In the genomic region with DNA sequence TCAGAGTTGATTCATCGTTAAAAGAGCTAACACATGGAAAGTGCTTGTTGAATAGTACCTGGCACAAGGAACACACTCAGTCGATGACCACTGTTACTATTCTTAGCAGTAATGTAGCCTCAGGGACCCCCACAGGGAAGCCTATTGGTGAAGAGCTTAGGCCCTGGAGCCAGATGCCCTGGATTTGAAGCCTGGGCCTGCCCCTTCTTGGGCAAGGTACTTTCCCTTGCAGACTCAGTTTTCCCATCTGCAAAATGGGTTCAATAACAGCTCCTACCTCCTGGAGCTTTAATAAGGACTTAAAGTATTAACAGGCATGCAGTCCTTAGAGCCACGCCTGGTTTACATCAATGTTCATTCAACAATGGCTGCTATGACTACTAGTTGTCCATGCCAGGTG, we compare ENCODE assay signal across 15 cellular contexts.
A peak's percentile ranks its signal among the peaks of the same experiment; 100 is the strongest.
DNase-seq lines count a peak whose midpoint lies in the region; FAIRE-seq and TF ChIP-seq lines count a peak whose summit lies in the region.
"Had no signal": no experiment of that assay in that cellular context is flagged by ENCODE, and none has a peak within 500 bp of the region (broad histone marks: within the 10 kb centered on the region; RNA-seq: fewer than 3 reads in every experiment).

No MANE protein-coding gene starts in this region.

- H3K9ac ChIP-seq in SK-N-MC (ENCODE audit: insufficient read length) = no peak overlapping the region
- no peak overlapping the region for H3K9ac ChIP-seq in H1 (replicated peaks in 1 of 4; ENCODE audit: extremely low read depth in 1 of 4, low read depth in 3 of 4, low read length in 3 of 4)

- H2BK20ac ChIP-seq in H1 (ENCODE audit: low read length) = no peak overlapping the region

- CTCF ChIA-PET in A673 (lab: Charles Lee) = interaction anchor here (1.3 kb wide), 1 partner anchor 439 kb away, joined by 6 read pairs; no protein-coding TSS in a partner anchor
- CTCF ChIA-PET in H1 (lab: Charles Lee; ENCODE audit: partially characterized antibody) = interaction anchor here (0.8 to 1.1 kb wide), 4 partner anchors 9 to 138 kb away, joined by 3 to 5 read pairs (median 3); no protein-coding TSS in a partner anchor

- no peak overlapping the region for H2BK120ac ChIP-seq in H1 (replicated peaks; ENCODE audit: low read depth, low read length)

- no peak overlapping the region for H3K23ac ChIP-seq in H1 (ENCODE audit: insufficient read length)

- BruUV-seq in A673 (replicated peaks; lab: Mats Ljungman, UMichigan) = no TSS peak

- no peak overlapping the region for H3K56ac ChIP-seq in H1 (replicated peaks; ENCODE audit: insufficient read length, low read depth, low read length)

- H3K18ac ChIP-seq in H1 (ENCODE audit: extremely low read depth, low read length) = no peak overlapping the region

- FAIRE-seq in H1 (lab: Jason Lieb, UNC) = no peak
- FAIRE-seq: A204.1, D721Med, GM18507 had no signal

- 0 out of 2 replicates have a peak overlapping the region, but pooled peaks have one; percentile 18 for H2BK12ac ChIP-seq in H1 (ENCODE audit: low read depth, low read length)

- H3K4me3 ChIP-seq in A673 (ENCODE audit: low read depth, low read length, poor library complexity, severe bottlenecking) (no peak overlapping the region), SK-N-MC (no peak overlapping the region), H1 (ENCODE audit: extremely low read depth in 1 of 4, insufficient read depth in 2 of 4, low read depth in 3 of 4, low read length in 4 of 4) (no peak overlapping the region), sigmoid colon (no peak overlapping the region)

- H3K36me3 ChIP-seq in A673 (ENCODE audit: insufficient read depth, low read length, poor library complexity, severe bottlenecking) (no peaks in the 10 kb centered on the region), SK-N-MC (ENCODE audit: insufficient read depth, low read length) (no peaks in the 10 kb centered on the region), H1 (ENCODE audit: control insufficient read depth in 2 of 4, insufficient read depth in 4 of 4, low read length in 3 of 4) (no peaks in the 10 kb centered on the region), sigmoid colon (no peaks in the 10 kb centered on the region)

- TF ChIP-seq POLR2A in H1 (IDR thresholded peaks at IDR 0.05; ENCODE audit: control extremely low read depth in 1 of 2, low read depth in 2 of 2, low read length in 2 of 2) (no peak), sigmoid colon (IDR thresholded peaks at IDR 0.05) (no peak)

- H3K79me2 ChIP-seq in H1 (ENCODE audit: control insufficient read depth in 1 of 2, insufficient read depth in 2 of 2, low read length in 2 of 2) = no peaks in the 10 kb centered on the region

- no peaks in the 10 kb centered on the region for H4K20me1 ChIP-seq in H1 (replicated peaks in 1 of 2; ENCODE audit: control insufficient read depth in 1 of 2, insufficient read depth in 2 of 2, low read length in 2 of 2)

- no peak overlapping the region for H3K4me2 ChIP-seq in H1 (ENCODE audit: insufficient read depth in 1 of 2, low read depth in 2 of 2, low read length in 2 of 2)

- no peaks in the 10 kb centered on the region for H3K27me3 ChIP-seq in A673 (replicated peaks; ENCODE audit: insufficient read depth, low read depth, low read length, poor library complexity)
- H3K27me3 ChIP-seq in H1 (replicated peaks in 1 of 4; ENCODE audit: control insufficient read depth in 3 of 4, extremely low read depth in 1 of 4, insufficient read depth in 3 of 4, low read length in 3 of 4) = no peaks in the 10 kb centered on the region; a peak in 1 of 7 replicates
- no peaks in the 10 kb centered on the region for H3K27me3 ChIP-seq in sigmoid colon

- H2AK5ac ChIP-seq in H1 (ENCODE audit: low read depth, low read length) = no peak overlapping the region

- H3K27ac ChIP-seq in A673 (ENCODE audit: low read depth, low read length, poor library complexity, severe bottlenecking) = peak overlapping the region; percentile 42
- H3K27ac ChIP-seq in SK-N-MC = peak overlapping the region; percentile 91
- H3K27ac ChIP-seq in H1 (ENCODE audit: low read depth, low read length) = no peak overlapping the region
- no peak overlapping the region for H3K27ac ChIP-seq in sigmoid colon
- H3K27ac ChIP-seq: C4-2B had no signal

- POLR2A ChIA-PET in A673 (lab: Charles Lee; ENCODE audit: low non-redundant PET) (no interaction called here), H1 (lab: Charles Lee; ENCODE audit: partially characterized antibody) (no interaction called here)

- DNase-seq in A673 (ENCODE audit: low spot score) (no peak), SK-N-MC (ENCODE audit: low read depth, low spot score) (no peak), H1 (ENCODE audit: low read depth in 1 of 2, low spot score in 2 of 2) (no peak), sigmoid colon (peak; percentile 15), GM03348 (ENCODE audit: low spot score) (no peak), HCEC 1CT (no peak)
- DNase-seq: AML-193; Caco-2; CD4-positive, alpha-beta T cell; GOT3; H9 had no signal

- no peak overlapping the region for H2AFZ ChIP-seq in H1 (ENCODE audit: low read length)

- H3K9me3 ChIP-seq in A673 (ENCODE audit: low read depth, low read length, poor library complexity, severe bottlenecking) (no peaks in the 10 kb centered on the region), SK-N-MC (ENCODE audit: low read depth, low read length) (no peaks in the 10 kb centered on the region), H1 (ENCODE audit: insufficient read depth in 2 of 2, low read depth in 1 of 2, low read length in 1 of 2) (no peaks in the 10 kb centered on the region), sigmoid colon (no peaks in the 10 kb centered on the region)
- H3K9me3 ChIP-seq: Caco-2 had no signal

- intact Hi-C loops in A673 (cut with micrococcal nuclease; ENCODE audit: unreplicated experiment) = no loop called here
- intact Hi-C loops in sigmoid colon (cut with DNase I) = no loop called here

- no peak overlapping the region for H4K8ac ChIP-seq in H1 (ENCODE audit: extremely low read depth, insufficient read depth, low read length)

- H3K4me1 ChIP-seq in A673 (ENCODE audit: insufficient read depth, low read length, poor library complexity, severe bottlenecking) (peaks cover 19% of the 10 kb centered on the region), H1 (replicated peaks in 1 of 4; ENCODE audit: control insufficient read depth in 3 of 4, insufficient read depth in 4 of 4, low read length in 3 of 4) (peaks cover 2 to 12% (median 5%) of the 10 kb centered on the region in 4 experiments; a peak in 5 of 7 replicates), sigmoid colon (peaks cover 0 to 44% (median 18%) of the 10 kb centered on the region in 4 donors)
- H3K4me1 ChIP-seq: Caco-2 had no signal

- no peak for TF ChIP-seq EP300 in H1 (IDR thresholded peaks at IDR 0.05; ENCODE audit: borderline replicate concordance in 1 of 2, low read depth in 2 of 2, low read length in 2 of 2)
- no peak for TF ChIP-seq EP300 in sigmoid colon (IDR thresholded peaks at IDR 0.05)

- no peak overlapping the region for H2BK5ac ChIP-seq in H1 (ENCODE audit: low read depth, low read length)

- no peaks in the 10 kb centered on the region for H3K23me2 ChIP-seq in H1 (ENCODE audit: low read depth, low read length)

- H3K14ac ChIP-seq in H1 (ENCODE audit: insufficient read length) = no peak overlapping the region

- no peak overlapping the region for H2BK15ac ChIP-seq in H1 (ENCODE audit: low read length)

- H4K91ac ChIP-seq in H1 (replicated peaks; ENCODE audit: insufficient read length, low read length) = no peak overlapping the region

- no peak for TF ChIP-seq RAD21 in H1 (IDR thresholded peaks at IDR 0.05 in 1 of 2, conservative IDR thresholded peaks at IDR 0.05 in 1 of 2; ENCODE audit: low read depth in 2 of 2, low read length in 2 of 2)

- no peaks in the 10 kb centered on the region for H3K79me1 ChIP-seq in H1 (ENCODE audit: low read depth, low read length)

- TF ChIP-seq CTCF in A673 (conservative IDR thresholded peaks at IDR 0.05; ENCODE audit: low read depth, low read length) (no peak), H1 (IDR thresholded peaks at IDR 0.05; ENCODE audit: control extremely low read depth in 1 of 3, insufficient read depth in 1 of 3, low read depth in 1 of 3, low read length in 3 of 3) (no peak), sigmoid colon (IDR thresholded peaks at IDR 0.05) (no peak)

- no peak overlapping the region for H4K5ac ChIP-seq in H1 (ENCODE audit: insufficient read length, low read depth, low read length)

- 93% methylated on average over 3 of the region's 3 CpGs; no CpG with 5 or more reads in 1 of the 2 experiments for WGBS in H1 (ENCODE audit: extremely low coverage in 1 of 2, insufficient coverage in 1 of 2, insufficient read length in 1 of 2, insufficient replicate concordance in 2 of 2, low coverage in 1 of 2, low lambda C conversion rate in 2 of 2, missing lambda C conversion rate in 1 of 2), 2 experiments
- WGBS in sigmoid colon, 2 donors = 92 to 93% methylated on average over 3 of the region's 3 CpGs

- H3K4ac ChIP-seq in H1 (replicated peaks; ENCODE audit: insufficient read length, low read depth, low read length) = no peak overlapping the region

TF ChIP-seq in H1, 55 proteins besides CTCF, POLR2A, EP300 and RAD21:
- peak; percentile 95 for TF ChIP-seq KDM1A (IDR thresholded peaks at IDR 0.05; ENCODE audit: borderline replicate concordance, low read length)
- no peak for TF ChIP-seq MAFK (IDR thresholded peaks at IDR 0.05; ENCODE audit: low read depth, low read length)
- TF ChIP-seq USF2 (IDR thresholded peaks at IDR 0.05; ENCODE audit: low read length) = no peak
- TF ChIP-seq SIRT6 (IDR thresholded peaks at IDR 0.05; ENCODE audit: low read length) = no peak
- TF ChIP-seq SAP30 (IDR thresholded peaks at IDR 0.05; ENCODE audit: insufficient read depth, insufficient replicate concordance, low read length) = no peak
- TF ChIP-seq HDAC2 (IDR thresholded peaks at IDR 0.05; ENCODE audit: borderline replicate concordance in 1 of 2, low read depth in 2 of 2, low read length in 2 of 2) = no peak; a peak in 1 of 4 replicates
- TF ChIP-seq E2F6 (IDR thresholded peaks at IDR 0.05) = no peak
- no peak for TF ChIP-seq SP4 (IDR thresholded peaks at IDR 0.05; ENCODE audit: low read length)

Comparison
In these comparisons a context has a peak if more than half of its experiments do, and no peak if none do; other contexts are left out.
1. H3K27ac ChIP-seq: peak in A673 (single experiment) and SK-N-MC (single experiment); none in H1 (single experiment) and sigmoid colon (0 of 4).